ENCODE assay signal across 18 cellular contexts in the genomic region with DNA sequence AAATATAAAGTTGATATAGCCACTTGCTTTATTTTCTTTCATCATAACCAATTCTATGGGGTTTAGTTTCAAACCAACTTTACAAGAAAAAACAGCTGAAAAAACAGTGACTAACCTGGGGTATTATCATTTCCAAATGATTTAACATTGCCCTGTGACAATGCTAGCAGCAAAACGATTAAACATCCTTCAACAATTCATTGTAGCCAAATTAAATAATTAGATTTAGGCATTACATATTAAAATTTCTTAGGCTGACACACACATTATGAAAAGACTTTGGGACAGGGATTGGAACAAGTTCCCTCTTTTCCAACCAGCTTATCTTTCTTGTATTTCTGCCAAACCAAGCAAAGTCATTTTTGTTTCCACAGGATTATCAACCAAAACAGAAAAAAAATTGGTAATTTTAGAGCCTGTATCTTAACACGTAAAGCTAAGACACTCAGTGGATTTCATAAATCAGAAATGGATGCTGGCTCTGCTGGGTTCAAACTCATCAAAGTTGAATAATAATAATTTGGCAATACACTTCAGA.
DNase-seq lines count a peak whose midpoint lies in the region; ATAC-seq and TF ChIP-seq lines count a peak whose summit lies in the region.
"Had no signal": no experiment of that assay in that cellular context is flagged by ENCODE, and none has a peak within 500 bp of the region (broad histone marks: within the 10 kb centered on the region; RNA-seq: fewer than 3 reads in every experiment).

No MANE protein-coding gene starts in this region.

- in situ Hi-C loops in astrocyte of the cerebellum (cut with HindIII; ENCODE audit: low sequenced_read_pairs): no loop called here

- H3K4me3 ChIP-seq in HEK293 (ENCODE audit: low read depth, low read length) (no peak overlapping the region), astrocyte of the cerebellum (ENCODE audit: low read depth, low read length) (no peak overlapping the region), left ventricle myocardium inferior (no peak overlapping the region)
- H3K4me3 ChIP-seq: A549, PC-9, tibial artery had no signal

- peak; percentile 34 for DNase-seq in A172 (ENCODE audit: low spot score)
- peak; percentile 15 for DNase-seq in astrocyte of the cerebellum (ENCODE audit: low read depth)
- DNase-seq in left ventricle myocardium inferior: no peak
- no peak for DNase-seq in GM20000 (ENCODE audit: low spot score)
- DNase-seq in NCI-H345 (lab: John Stamatoyannopoulos, UW): no peak
- DNase-seq in NCI-H526 (lab: John Stamatoyannopoulos, UW): no peak
- DNase-seq: activated CD4-positive, alpha-beta T cell treated with anti-CD3 and anti-CD28 coated beads, Interleukin-2, amount 50 U/mL, for 1 hour; activated naive CD4-positive, alpha-beta T cell treated with anti-CD3 and anti-CD28 coated beads, Interleukin-2, amount 50 U/mL, for 16 hours; activated T-cell treated with anti-CD3 and anti-CD28 coated beads, Interleukin-2, amount 50 U/mL, for 1 hour; COR-L47; GDM1; NCI-H187; PC-9 had no signal

- TF ChIP-seq CTCF in HEK293 (tag by site-specific recombination; IDR thresholded peaks at IDR 0.05) (no peak), astrocyte of the cerebellum (IDR thresholded peaks at IDR 0.05; ENCODE audit: low read depth, low read length, missing control alignments) (no peak), left ventricle myocardium inferior (IDR thresholded peaks at IDR 0.05; ENCODE audit: borderline replicate concordance) (no peak), GM20000 (IDR thresholded peaks at IDR 0.05; ENCODE audit: extremely low read depth, missing control alignments) (no peak)

- POLR2A ChIA-PET in HEK293 (lab: Yijun Ruan, JAX): interaction anchor here (0.5 kb wide), 1 partner anchor 489 kb away, joined by 5 read pairs; no protein-coding TSS in a partner anchor

- peak overlapping the region; percentile 12; the same call in 1 of the 2 replicates for H3K27ac ChIP-seq in HEK293 (ENCODE audit: extremely low read depth, low read depth, low read length)
- peak overlapping the region; percentile 43 for H3K27ac ChIP-seq in left ventricle myocardium inferior (replicated peaks)
- H3K27ac ChIP-seq: A549, neutrophil, PC-9, tibial artery had no signal

- H3K4me1 ChIP-seq in HEK293 (ENCODE audit: control insufficient read depth, insufficient read depth, low read length) (peaks cover 25% of the 10 kb centered on the region), left ventricle myocardium inferior (peaks cover 30% of the 10 kb centered on the region)
- H3K4me1 ChIP-seq: A549 had no signal

- CTCF ChIA-PET in HEK293 (lab: Yijun Ruan, JAX): no interaction called here

- H3K36me3 ChIP-seq in HEK293 (ENCODE audit: control insufficient read depth in 2 of 2, insufficient read depth in 1 of 2, low read length in 2 of 2) (no peaks in the 10 kb centered on the region), left ventricle myocardium inferior (no peaks in the 10 kb centered on the region)
- H3K36me3 ChIP-seq: neutrophil, tibial artery had no signal

- intact Hi-C loops in left ventricle myocardium inferior (cut with micrococcal nuclease): no loop called here

- H3K27me3 ChIP-seq in left ventricle myocardium inferior (ENCODE audit: low read depth): no peaks in the 10 kb centered on the region
- H3K27me3 ChIP-seq: neutrophil, tibial artery had no signal

- H3K9me3 ChIP-seq in HEK293 (ENCODE audit: control insufficient read depth, insufficient read depth, low read depth, low read length) (no peaks in the 10 kb centered on the region), left ventricle myocardium inferior (replicated peaks) (no peaks in the 10 kb centered on the region)
- H3K9me3 ChIP-seq: A549, neutrophil, tibial artery had no signal

- no peak for ATAC-seq in GM19324 (IDR thresholded peaks at IDR 0.05; ENCODE audit: low FRiP score, unreplicated experiment)
- ATAC-seq: A549 had no signal

TF ChIP-seq in HEK293, 187 proteins besides CTCF, POLR2A, EP300 and RAD21:
- TF ChIP-seq, protein P1, sequence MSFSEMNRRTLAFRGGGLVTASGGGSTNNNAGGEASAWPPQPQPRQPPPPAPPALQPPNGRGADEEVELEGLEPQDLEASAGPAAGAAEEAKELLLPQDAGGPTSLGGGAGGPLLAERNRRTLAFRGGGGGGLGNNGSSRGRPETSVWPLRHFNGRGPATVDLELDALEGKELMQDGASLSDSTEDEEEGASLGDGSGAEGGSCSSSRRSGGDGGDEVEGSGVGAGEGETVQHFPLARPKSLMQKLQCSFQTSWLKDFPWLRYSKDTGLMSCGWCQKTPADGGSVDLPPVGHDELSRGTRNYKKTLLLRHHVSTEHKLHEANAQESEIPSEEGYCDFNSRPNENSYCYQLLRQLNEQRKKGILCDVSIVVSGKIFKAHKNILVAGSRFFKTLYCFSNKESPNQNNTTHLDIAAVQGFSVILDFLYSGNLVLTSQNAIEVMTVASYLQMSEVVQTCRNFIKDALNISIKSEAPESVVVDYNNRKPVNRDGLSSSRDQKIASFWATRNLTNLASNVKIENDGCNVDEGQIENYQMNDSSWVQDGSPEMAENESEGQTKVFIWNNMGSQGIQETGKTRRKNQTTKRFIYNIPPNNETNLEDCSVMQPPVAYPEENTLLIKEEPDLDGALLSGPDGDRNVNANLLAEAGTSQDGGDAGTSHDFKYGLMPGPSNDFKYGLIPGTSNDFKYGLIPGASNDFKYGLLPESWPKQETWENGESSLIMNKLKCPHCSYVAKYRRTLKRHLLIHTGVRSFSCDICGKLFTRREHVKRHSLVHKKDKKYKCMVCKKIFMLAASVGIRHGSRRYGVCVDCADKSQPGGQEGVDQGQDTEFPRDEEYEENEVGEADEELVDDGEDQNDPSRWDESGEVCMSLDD (tag by site-specific recombination; IDR thresholded peaks at IDR 0.05): no peak
- TF ChIP-seq, protein P2, sequence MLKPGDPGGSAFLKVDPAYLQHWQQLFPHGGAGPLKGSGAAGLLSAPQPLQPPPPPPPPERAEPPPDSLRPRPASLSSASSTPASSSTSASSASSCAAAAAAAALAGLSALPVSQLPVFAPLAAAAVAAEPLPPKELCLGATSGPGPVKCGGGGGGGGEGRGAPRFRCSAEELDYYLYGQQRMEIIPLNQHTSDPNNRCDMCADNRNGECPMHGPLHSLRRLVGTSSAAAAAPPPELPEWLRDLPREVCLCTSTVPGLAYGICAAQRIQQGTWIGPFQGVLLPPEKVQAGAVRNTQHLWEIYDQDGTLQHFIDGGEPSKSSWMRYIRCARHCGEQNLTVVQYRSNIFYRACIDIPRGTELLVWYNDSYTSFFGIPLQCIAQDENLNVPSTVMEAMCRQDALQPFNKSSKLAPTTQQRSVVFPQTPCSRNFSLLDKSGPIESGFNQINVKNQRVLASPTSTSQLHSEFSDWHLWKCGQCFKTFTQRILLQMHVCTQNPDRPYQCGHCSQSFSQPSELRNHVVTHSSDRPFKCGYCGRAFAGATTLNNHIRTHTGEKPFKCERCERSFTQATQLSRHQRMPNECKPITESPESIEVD (tag by site-specific recombination; IDR thresholded peaks at IDR 0.05): 0 out of 2 replicates have a peak, but pooled peaks have one; percentile 5
- TF ChIP-seq ZBTB7A (tag by site-specific recombination; IDR thresholded peaks at IDR 0.05; ENCODE audit: low read depth) (no peak), ZNF266 (tag by site-specific recombination; IDR thresholded peaks at IDR 0.05; ENCODE audit: low read depth) (no peak), ZNF157 (tag by site-specific recombination; IDR thresholded peaks at IDR 0.05) (no peak)
TF ChIP-seq in HEK293: peak in this region for 1.

Comparison
In these comparisons a context has a peak if more than half of its experiments do, and no peak if none do; other contexts are left out.
1. DNase-seq: peak in A172 (single experiment) and astrocyte of the cerebellum (single experiment); none in left ventricle myocardium inferior (single experiment), GM20000 (single experiment), NCI-H345 (single experiment) and NCI-H526 (0 of 2).